ENCODE assay signal across 6 cellular contexts in the genomic region with DNA sequence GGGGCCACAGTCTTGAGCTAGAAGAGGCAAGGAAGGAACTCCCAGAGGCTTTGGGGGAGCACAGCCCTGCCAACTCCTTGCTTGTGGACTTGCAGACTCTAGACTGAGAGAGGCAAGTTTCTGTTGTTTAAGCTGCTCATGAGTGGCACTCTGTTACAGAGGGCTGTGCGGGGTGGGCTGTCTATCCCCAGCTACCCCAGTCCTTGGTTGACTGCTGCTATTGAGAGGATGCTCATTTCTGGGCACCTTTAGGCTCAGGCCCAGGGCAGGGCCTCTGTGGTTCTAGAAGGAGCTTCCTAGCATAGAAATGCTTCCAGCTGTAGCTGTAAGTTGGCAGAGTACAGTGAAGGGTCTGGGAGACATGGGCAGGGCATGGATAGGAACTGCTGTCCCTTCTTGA.
"Had no signal": no experiment of that assay in that cellular context is flagged by ENCODE, and none has a peak within 500 bp of the region (broad histone marks: within the 10 kb centered on the region; RNA-seq: fewer than 3 reads in every experiment).

No MANE protein-coding gene starts in this region.

- H3K27ac ChIP-seq: HL-60 had no signal

- DNase-seq: IMR-90, KBM-7, KG1 had no signal

- ATAC-seq: HepG2, K562 had no signal

- H3K4me3 ChIP-seq: K562 had no signal
